In the genomic region with DNA sequence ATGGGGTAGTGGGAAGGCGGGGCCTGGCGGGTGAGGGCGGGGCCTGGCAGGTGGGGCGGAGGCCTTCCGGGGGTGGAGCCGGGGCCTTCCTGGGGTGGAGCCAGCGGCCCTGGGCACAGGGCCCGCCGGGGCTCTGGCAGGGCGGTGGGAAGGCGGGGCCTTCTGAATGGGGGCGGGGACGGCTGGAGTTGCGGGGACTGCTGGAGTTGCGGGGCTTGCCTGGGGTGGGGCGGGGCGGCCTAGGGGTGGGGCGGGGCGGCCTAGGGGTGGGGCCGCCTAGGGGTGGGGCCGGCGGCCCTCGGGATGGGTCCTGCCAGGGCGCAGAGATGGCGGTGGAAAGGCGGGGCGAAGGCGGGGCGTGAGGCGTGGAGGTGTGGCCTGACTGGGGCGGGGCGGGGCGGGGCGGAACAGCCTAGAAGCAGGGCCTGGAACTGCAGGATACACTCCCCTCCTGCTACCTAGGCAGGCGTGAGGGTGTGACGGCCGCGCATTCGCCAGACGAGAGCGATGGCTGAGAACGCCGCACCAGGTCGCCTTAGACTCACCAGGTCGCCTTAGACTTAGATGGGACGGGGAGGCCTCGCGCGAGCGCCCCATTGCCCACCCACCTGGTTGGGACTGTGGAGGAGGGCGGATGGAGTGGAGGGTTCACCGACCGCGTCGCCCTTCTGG, we compare ENCODE assay signal across 8 cellular contexts. TPM values are rescaled to one million over a fixed set of nuclear protein-coding genes. Genes with fewer than 3 reads are reported as not detected.
DNase-seq lines count a peak whose midpoint lies in the region; ATAC-seq and TF ChIP-seq lines count a peak whose summit lies in the region.

No MANE protein-coding gene starts in this region.

- DNase-seq in MG63: peak; percentile 45
- DNase-seq in activated CD8-positive, alpha-beta memory T cell treated with anti-CD3 and anti-CD28 coated beads, Interleukin-2, amount 50 U/mL, for 1 hour (ENCODE audit: extremely low read depth): peak; percentile 44
- DNase-seq in endodermal cell: peak; percentile 96
- DNase-seq in midbrain (lab: John Stamatoyannopoulos, UW): peak; percentile 84
- DNase-seq in stimulated activated CD8-positive, alpha-beta memory T cell treated with anti-CD3 and anti-CD28 coated beads, Interleukin-4, amount 100 ng/mL, for 1 hour (ENCODE audit: low read depth in 2 of 2, low spot score in 1 of 2): peak; percentile 35 to 62

- TF ChIP-seq CTCF in C4-2B (conservative IDR thresholded peaks at IDR 0.05) (no peak), endodermal cell (conservative IDR thresholded peaks at IDR 0.05) (no peak)

- ATAC-seq in GM21576 (IDR thresholded peaks at IDR 0.05; ENCODE audit: unreplicated experiment) (peak; percentile 65), GM18858 (IDR thresholded peaks at IDR 0.05; ENCODE audit: unreplicated experiment) (no peak)

- H3K4me1 Mint-ChIP-seq in endodermal cell: no peaks in the 10 kb centered on the region

- H3K9me3 Mint-ChIP-seq in endodermal cell: peaks cover 7% of the 10 kb centered on the region

- H3K36me3 ChIP-seq in MG63 (no peaks in the 10 kb centered on the region), endodermal cell (ENCODE audit: control insufficient read depth, insufficient read depth, low read length) (no peaks in the 10 kb centered on the region)

- no peaks in the 10 kb centered on the region for H3K27me3 ChIP-seq in MG63
- H3K27me3 ChIP-seq in endodermal cell (ENCODE audit: control insufficient read depth, insufficient read depth, low read length, poor library complexity, severe bottlenecking): no peaks in the 10 kb centered on the region

- no peaks in the 10 kb centered on the region for H3K36me3 Mint-ChIP-seq in endodermal cell (ENCODE audit: low read depth)

- no peak overlapping the region for H3K9ac ChIP-seq in endodermal cell (ENCODE audit: extremely low read depth, low read length, poor library complexity, severe bottlenecking)

- H3K4me3 ChIP-seq in MG63 (no peak overlapping the region), endodermal cell (ENCODE audit: low read length) (no peak overlapping the region)

- peaks cover 7% of the 10 kb centered on the region for H3K27me3 Mint-ChIP-seq in endodermal cell (ENCODE audit: insufficient read depth)

- no peaks in the 10 kb centered on the region for H3K4me1 ChIP-seq in endodermal cell (ENCODE audit: control insufficient read depth, insufficient read depth, low read length)

- H3K9me3 ChIP-seq in MG63 (no peaks in the 10 kb centered on the region), endodermal cell (ENCODE audit: control insufficient read depth, low read length) (no peaks in the 10 kb centered on the region)

- WGBS in endodermal cell (ENCODE audit: insufficient coverage in 1 of 2, insufficient read length in 1 of 2), 2 experiments: 91 to 93% methylated on average over 5 to 52 of the region's 55 CpGs

- no peak overlapping the region for H3K27ac Mint-ChIP-seq in endodermal cell

- H3K27ac ChIP-seq in C4-2B (peak overlapping the region; percentile 91; the same call in 1 of the 2 replicates), endodermal cell (ENCODE audit: low read depth, low read length) (no peak overlapping the region)

- peak overlapping the region; percentile 17 for H3K4me3 Mint-ChIP-seq in endodermal cell

RNA-seq across cellular contexts. Expression of gene RRP7A, which starts 19.3 kb away (rescaled TPM):
- 60.5 and 99.6 TPM in 2 replicates for total RNA-seq in MG63 (2014; rRNA removed; shearing (Covaris generic); ENCODE audit: low replicate concordance)
- 10 to 100 TPM; 63.8 to 98.0 TPM for total RNA-seq in endodermal cell
- 36.8 TPM for polyA plus RNA-seq in endodermal cell (2013, experiment 1 of 2)
- 29.6 TPM for polyA plus RNA-seq in endodermal cell (2013, experiment 2 of 2)

RNA-seq across cellular contexts. Expression of gene SERHL2, which starts 53.5 kb away (rescaled TPM):
- 0.20 and 1.9 TPM in 2 replicates for total RNA-seq in MG63 (2014; rRNA removed; shearing (Covaris generic); ENCODE audit: low replicate concordance)
- 10 to 100 TPM; 12.6 to 12.8 TPM for total RNA-seq in endodermal cell
- 15.3 TPM for polyA plus RNA-seq in endodermal cell (2013, experiment 1 of 2)
- polyA plus RNA-seq in endodermal cell (2013, experiment 2 of 2): 26.2 TPM

Comparison
In these comparisons a context has a peak if more than half of its experiments do, and no peak if none do; other contexts are left out.
1. DNase-seq: peak in every context shown above with its lines; median percentile 96 in endodermal cell; 84 in midbrain; 48 in stimulated activated CD8-positive, alpha-beta memory T cell treated with anti-CD3 and anti-CD28 coated beads, Interleukin-4, amount 100 ng/mL, for 1 hour; 45 in MG63; 44 in activated CD8-positive, alpha-beta memory T cell treated with anti-CD3 and anti-CD28 coated beads, Interleukin-2, amount 50 U/mL, for 1 hour.